16 cellular contexts compared by ENCODE assay signal in the genomic region with DNA sequence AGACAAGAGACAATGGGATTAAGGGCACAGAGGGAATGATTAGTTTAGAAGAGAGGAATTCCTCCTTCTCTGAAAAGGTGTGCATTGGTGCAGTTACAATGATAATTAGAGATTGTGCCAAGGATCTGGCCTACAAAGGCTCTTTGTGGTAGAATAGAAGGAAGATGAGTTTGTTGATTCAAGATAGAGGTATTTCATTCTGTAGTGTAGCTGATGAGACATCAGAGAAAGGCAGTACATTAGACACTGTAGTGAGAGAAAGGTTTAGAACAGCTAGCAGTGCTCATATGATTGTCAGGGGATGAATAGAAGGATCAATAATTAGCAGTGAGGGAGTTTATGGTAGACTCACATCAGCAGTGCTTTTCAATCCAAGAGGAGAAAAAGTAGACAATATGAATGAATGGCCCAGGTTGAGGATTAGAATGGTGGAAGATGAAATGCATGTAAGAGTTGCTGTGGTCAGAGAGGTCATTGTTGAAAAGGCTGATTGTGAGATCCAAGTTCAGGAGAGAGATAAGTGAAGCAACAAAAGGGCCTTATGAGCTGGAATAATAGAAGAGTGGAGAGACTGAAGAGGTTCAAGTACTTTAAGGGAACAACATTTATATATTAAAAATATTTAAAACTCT. TPM values are rescaled to one million over a fixed set of nuclear protein-coding genes. Genes with fewer than 3 reads are reported as not detected.
DNase-seq lines count a peak whose midpoint lies in the region; ATAC-seq, FAIRE-seq and TF ChIP-seq lines count a peak whose summit lies in the region.
"Had no signal": no experiment of that assay in that cellular context is flagged by ENCODE, and none has a peak within 500 bp of the region (broad histone marks: within the 10 kb centered on the region; RNA-seq: fewer than 3 reads in every experiment).

No MANE protein-coding gene starts in this region.

- no peaks in the 10 kb centered on the region for H4K20me1 ChIP-seq in HepG2 (ENCODE audit: insufficient read depth, low read length)

- no peak for FAIRE-seq in HepG2 (lab: Jason Lieb, UNC)

- 0 out of 5 replicates have a peak, but pooled peaks cover 0 to 4% of the 10 kb centered on the region in 2 experiments for H3K36me3 ChIP-seq in HepG2 (replicated peaks in 1 of 2; ENCODE audit: control insufficient read depth in 1 of 2, insufficient read depth in 2 of 2, low read length in 2 of 2)
- no peaks in the 10 kb centered on the region for H3K36me3 ChIP-seq in right lobe of liver
- H3K36me3 ChIP-seq: prostate gland, suprapubic skin had no signal

- no peaks in the 10 kb centered on the region for H3K9me3 Mint-ChIP-seq in stimulated activated naive B cell treated with anti-CD40 and anti-IgM and Interleukin-4, amounts not matched to agents 10 μg/mL and 1 μg/mL and 100 μg/mL, for 72 hours
- H3K9me3 Mint-ChIP-seq: activated T-cell treated with anti-CD3 and anti-CD28 coated beads, Interleukin-2, amount 50 U/mL, for 72 hours had no signal

- H3K79me2 ChIP-seq in HepG2 (ENCODE audit: insufficient read depth, low read length), result no peaks in the 10 kb centered on the region

- H3K4me1 ChIP-seq in HepG2 (ENCODE audit: insufficient read depth, low read length) (peaks cover 97% of the 10 kb centered on the region), right lobe of liver (peaks cover 0 to 70% (median 30%) of the 10 kb centered on the region in 4 donors), foreskin keratinocyte (peaks cover 71% of the 10 kb centered on the region)

- CTCF ChIA-PET in HepG2 (lab: Yijun Ruan, JAX; ENCODE audit: low intra/inter-chr PET ratio, low total read pairs), result no interaction called here

- ATAC-seq in HepG2 (peak; percentile 33), right lobe of liver (no peak), foreskin keratinocyte (peak; percentile 69), GM21360 (IDR thresholded peaks at IDR 0.05; ENCODE audit: unreplicated experiment) (no peak), GM21737 (IDR thresholded peaks at IDR 0.05; ENCODE audit: unreplicated experiment) (no peak)
- ATAC-seq in stimulated activated naive B cell treated with anti-CD40 and anti-IgM and Interleukin-4, amounts not matched to agents 10 μg/mL and 1 μg/mL and 100 μg/mL, for 72 hours (replicated peaks), result no peak
- ATAC-seq: Right ventricle myocardium inferior had no signal

- peak in 1 of 2 experiments; percentile 26; a peak in 1 of 4 replicates for TF ChIP-seq EP300 in HepG2 (IDR thresholded peaks at IDR 0.05; ENCODE audit: low read depth in 2 of 2, low read length in 2 of 2)
- TF ChIP-seq EP300 in HepG2 (CRISPR knock-in tag; IDR thresholded peaks at IDR 0.05; ENCODE audit: borderline replicate concordance), result no peak

- TF ChIP-seq RAD21 in HepG2 (CRISPR knock-in tag; IDR thresholded peaks at IDR 0.05), result no peak

- DNase-seq in HepG2 (ENCODE audit: low spot score), result peak; percentile 64
- no peak for DNase-seq in right lobe of liver
- DNase-seq in SK-MEL-5 (ENCODE audit: low read depth, low spot score), result peak; percentile 47
- DNase-seq in foreskin keratinocyte, result peak in 1 of 2 donors; percentile 44
- DNase-seq in stimulated activated naive B cell treated with anti-CD40 and anti-IgM and Interleukin-4, amounts not matched to agents 10 μg/mL and 1 μg/mL and 100 μg/mL, for 72 hours, result no peak
- no peak for DNase-seq in iPS-NIHi7 (ENCODE audit: extremely low spot score)
- DNase-seq: activated CD4-positive, alpha-beta T cell treated with anti-CD3 and anti-CD28 coated beads for 48 hours; esophagus squamous epithelium; stimulated activated CD4-positive, alpha-beta T cell treated with anti-CD3 and anti-CD28 coated beads, Interleukin-15, amount 100 ng/mL, for 24 hours had no signal

- H3K27me3 ChIP-seq in HepG2 (ENCODE audit: control insufficient read depth in 1 of 2, insufficient read depth in 2 of 2, low read length in 2 of 2), result no peaks in the 10 kb centered on the region
- no peaks in the 10 kb centered on the region for H3K27me3 ChIP-seq in right lobe of liver
- H3K27me3 ChIP-seq in foreskin keratinocyte, result no peaks in the 10 kb centered on the region
- H3K27me3 ChIP-seq: esophagus squamous epithelium, MG63, suprapubic skin had no signal

- no peaks in the 10 kb centered on the region for H3K9me3 ChIP-seq in HepG2 (ENCODE audit: low read length)
- H3K9me3 ChIP-seq in right lobe of liver, result no peaks in the 10 kb centered on the region
- H3K9me3 ChIP-seq: esophagus squamous epithelium, MG63, prostate gland, suprapubic skin had no signal

- no peak overlapping the region for H3K27ac Mint-ChIP-seq in stimulated activated naive B cell treated with anti-CD40 and anti-IgM and Interleukin-4, amounts not matched to agents 10 μg/mL and 1 μg/mL and 100 μg/mL, for 72 hours
- H3K27ac Mint-ChIP-seq: activated T-cell treated with anti-CD3 and anti-CD28 coated beads, Interleukin-2, amount 50 U/mL, for 72 hours had no signal

- no TSS peak for BruUV-seq in HepG2 (replicated peaks; lab: Mats Ljungman, UMichigan)

- intact Hi-C loops in HepG2 (cut with micrococcal nuclease; ENCODE audit: unreplicated experiment) (no loop called here), right lobe of liver (cut with DNase I) (no loop called here)

- H3K27me3 Mint-ChIP-seq in stimulated activated naive B cell treated with anti-CD40 and anti-IgM and Interleukin-4, amounts not matched to agents 10 μg/mL and 1 μg/mL and 100 μg/mL, for 72 hours, result no peaks in the 10 kb centered on the region

- H3K4me1 Mint-ChIP-seq in stimulated activated naive B cell treated with anti-CD40 and anti-IgM and Interleukin-4, amounts not matched to agents 10 μg/mL and 1 μg/mL and 100 μg/mL, for 72 hours, result peaks cover 1 to 8% of the 10 kb centered on the region in 2 donors

- H3K9ac ChIP-seq in HepG2 (ENCODE audit: insufficient read depth, low read depth, low read length), result no peak overlapping the region

- peak overlapping the region; percentile 45 for H3K4me2 ChIP-seq in HepG2 (ENCODE audit: low read depth, low read length)

- no peak overlapping the region for H3K4me3 Mint-ChIP-seq in stimulated activated naive B cell treated with anti-CD40 and anti-IgM and Interleukin-4, amounts not matched to agents 10 μg/mL and 1 μg/mL and 100 μg/mL, for 72 hours
- H3K4me3 Mint-ChIP-seq: activated T-cell treated with anti-CD3 and anti-CD28 coated beads, Interleukin-2, amount 50 U/mL, for 72 hours had no signal

- in situ Hi-C loops in HepG2 (cut with HindIII; ENCODE audit: extremely low pct_ligation_motif_present, low pct_unique_long_range_greater_than_20kb) (no loop called here), SK-MEL-5 (cut with HindIII; ENCODE audit: low pct_unique_long_range_greater_than_20kb, low sequenced_read_pairs) (no loop called here)

- H3K4me3 ChIP-seq in HepG2 (replicated peaks in 1 of 3; ENCODE audit: insufficient read depth in 1 of 3, low read depth in 2 of 3, low read length in 3 of 3) (peak overlapping the region in 1 of 3 experiments; percentile 24; a peak in 1 of 6 replicates), right lobe of liver (no peak overlapping the region)
- H3K4me3 ChIP-seq: esophagus squamous epithelium, MG63, prostate gland, suprapubic skin had no signal

- H2AFZ ChIP-seq in HepG2 (ENCODE audit: low read length), result no peak overlapping the region

- H3K36me3 Mint-ChIP-seq in stimulated activated naive B cell treated with anti-CD40 and anti-IgM and Interleukin-4, amounts not matched to agents 10 μg/mL and 1 μg/mL and 100 μg/mL, for 72 hours, result peaks cover 11 to 20% of the 10 kb centered on the region in 2 donors

- POLR2A ChIA-PET in HepG2 (lab: Yijun Ruan, JAX), result no interaction called here

- TF ChIP-seq CTCF in HepG2 (CRISPR knock-in tag; IDR thresholded peaks at IDR 0.05) (no peak), right lobe of liver (IDR thresholded peaks at IDR 0.05) (no peak), foreskin keratinocyte (conservative IDR thresholded peaks at IDR 0.05) (no peak)

- TF ChIP-seq POLR2A in HepG2 (IDR thresholded peaks at IDR 0.05; ENCODE audit: insufficient read depth in 1 of 2, low read depth in 2 of 2, low read length in 2 of 2) (no peak), right lobe of liver (IDR thresholded peaks at IDR 0.05) (no peak)

- peak overlapping the region; percentile 53 for H3K27ac ChIP-seq in HepG2 (ENCODE audit: extremely low read length, insufficient read depth, low read length)
- H3K27ac ChIP-seq in right lobe of liver, result no peak overlapping the region
- no peak overlapping the region for H3K27ac ChIP-seq in foreskin keratinocyte
- H3K27ac ChIP-seq: esophagus squamous epithelium, prostate gland, suprapubic skin had no signal

TF ChIP-seq in HepG2, 621 proteins besides CTCF, POLR2A, EP300 and RAD21 (continues in another document):
- TF ChIP-seq ZNF205 (CRISPR knock-in tag; IDR thresholded peaks at IDR 0.05) (no peak), ZNF766 (CRISPR knock-in tag; IDR thresholded peaks at IDR 0.05; ENCODE audit: borderline replicate concordance) (no peak)

RNA-seq across cellular contexts. Expression of gene SIK2, which starts 28.9 kb away (rescaled TPM):
- total RNA-seq in HepG2 (2016; rRNA removed; fragmentation: Illumina TruSeq; extraction: Trizol) (8.1 and 11.0 TPM in 2 replicates), right lobe of liver (10 to 100 TPM; 15.4 to 39.5 (median 26.4) TPM), foreskin keratinocyte (8.7 and 9.0 TPM in 2 replicates)
- 1.0 and 1.2 TPM in 2 replicates for total RNA-seq in HepG2 (2016; cell fraction: cytosol; rRNA removed; fragmentation: Illumina TruSeq; extraction: Trizol; ENCODE audit: low read depth)
- 8.6 and 10.1 TPM in 2 replicates for total RNA-seq in HepG2 (2016; cell fraction: insoluble cytoplasmic fraction; rRNA removed; fragmentation: Illumina TruSeq; extraction: Trizol)
- total RNA-seq in HepG2 (2016; cell fraction: membrane; rRNA removed; fragmentation: Illumina TruSeq; extraction: Trizol), result 4.9 TPM in 2 replicates
- total RNA-seq in HepG2 (2016; cell fraction: nucleus; rRNA removed; fragmentation: Illumina TruSeq; extraction: Trizol), result 7.5 and 8.5 TPM in 2 replicates
- polyA plus RNA-seq in HepG2 (2011; rRNA removed) (11.5 and 15.4 TPM in 2 replicates), foreskin keratinocyte (2.3 and 2.6 TPM in 2 replicates)
- 7.5 and 8.1 TPM in 2 replicates for polyA plus RNA-seq in HepG2 (2011; cell fraction: cytosol; rRNA removed)
- polyA plus RNA-seq in HepG2 (2011; cell fraction: nucleus; rRNA removed), result 6.6 and 9.5 TPM in 2 replicates
- polyA plus RNA-seq in HepG2 (2012), result 7.1 and 8.4 TPM in 2 replicates
- 0.48 and 0.64 TPM in 2 replicates for polyA plus RNA-seq in HepG2 (2016; cell fraction: cytosol; fragmentation: Illumina TruSeq; extraction: Trizol; ENCODE audit: low read depth)
- polyA plus RNA-seq in HepG2 (2016; cell fraction: insoluble cytoplasmic fraction; fragmentation: Illumina TruSeq; extraction: Trizol; ENCODE audit: low read depth), result 7.0 and 8.4 TPM in 2 replicates
- polyA plus RNA-seq in HepG2 (2016; cell fraction: membrane; fragmentation: Illumina TruSeq; extraction: Trizol; ENCODE audit: low read depth), result 1.7 and 2.0 TPM in 2 replicates
- polyA plus RNA-seq in HepG2 (2016; cell fraction: nucleus; fragmentation: Illumina TruSeq; extraction: Trizol; ENCODE audit: insufficient read depth, low read depth), result 7.7 and 13.1 TPM in 2 replicates
- 21.7 and 23.9 TPM in 2 replicates for polyA minus RNA-seq in HepG2 (2011; rRNA and poly(A)+ RNA removed; ENCODE audit: low replicate concordance)
- 8.0 and 8.5 TPM in 2 replicates for polyA minus RNA-seq in HepG2 (2011; cell fraction: cytosol; rRNA and poly(A)+ RNA removed)
- polyA minus RNA-seq in HepG2 (2011; cell fraction: nucleus; rRNA and poly(A)+ RNA removed), result 10.3 and 10.8 TPM in 2 replicates
- 17.5 and 20.9 TPM in 2 replicates for total RNA-seq in SK-MEL-5 (2014; rRNA removed; shearing (Covaris generic))
- polyA plus RNA-seq in SK-MEL-5 (2015; cell fraction: cytosol; rRNA removed), result 19.2 and 25.2 TPM in 2 replicates
- polyA plus RNA-seq in SK-MEL-5 (2015; cell fraction: nucleus; rRNA removed), result 16.6 and 19.1 TPM in 2 replicates

Comparison
In these comparisons a context has a peak if more than half of its experiments do, and no peak if none do; other contexts are left out.
1. ATAC-seq: peak in HepG2 (single experiment) and foreskin keratinocyte (single experiment); none in right lobe of liver (0 of 4), stimulated activated naive B cell treated with anti-CD40 and anti-IgM and Interleukin-4, amounts not matched to agents 10 μg/mL and 1 μg/mL and 100 μg/mL, for 72 hours (0 of 2), GM21360 (single experiment) and GM21737 (single experiment).
2. DNase-seq: peak in HepG2 (single experiment) and SK-MEL-5 (single experiment); none in right lobe of liver (0 of 3), stimulated activated naive B cell treated with anti-CD40 and anti-IgM and Interleukin-4, amounts not matched to agents 10 μg/mL and 1 μg/mL and 100 μg/mL, for 72 hours (single experiment) and iPS-NIHi7 (single experiment).